Comparison of ENCODE assay signal across 29 cellular contexts in genomic region chr12:23380419-23381100, GRCh38.
"Had no signal": no experiment of that assay in that cellular context is flagged by ENCODE, and none has a peak within 500 bp of the region (broad histone marks: within the 10 kb centered on the region; RNA-seq: fewer than 3 reads in every experiment).

No MANE protein-coding gene starts in this region.

- H3K27ac ChIP-seq: ascending aorta, breast epithelium, cardiac muscle cell, colonic mucosa, epithelial cell of prostate, esophagus squamous epithelium, gastroesophageal sphincter, heart right ventricle had no signal

- H3K4me1 ChIP-seq: ascending aorta, breast epithelium, colonic mucosa, esophagus squamous epithelium, gastroesophageal sphincter, heart right ventricle had no signal

- H3K4me1 Mint-ChIP-seq: activated CD4-positive, alpha-beta memory T cell treated with anti-CD3 and anti-CD28 coated beads, Interleukin-2, amount 10 ng/mL, durations not matched to agents 7 days and 5 days; activated CD4-positive, alpha-beta T cell treated with anti-CD3 and anti-CD28 coated beads, Interleukin-2, amount 10 ng/mL, durations not matched to agents 7 days and 5 days; activated naive CD4-positive, alpha-beta T cell treated with anti-CD3 and anti-CD28 coated beads, Interleukin-2, amount 10 ng/mL, durations not matched to agents 7 days and 5 days; activated naive CD8-positive, alpha-beta T cell treated with anti-CD3 and anti-CD28 coated beads, Interleukin-2, amount 10 ng/mL, durations not matched to agents 7 days and 5 days; brain had no signal

- H3K36me3 ChIP-seq: ascending aorta, breast epithelium, cardiac muscle cell, colonic mucosa, esophagus squamous epithelium, gastroesophageal sphincter, heart right ventricle had no signal

- ATAC-seq: activated naive CD4-positive, alpha-beta T cell treated with anti-CD3 and anti-CD28 coated beads, Interleukin-2, amount 50 U/mL, for 72 hours; gastroesophageal sphincter; heart right ventricle had no signal

- H3K4me3 ChIP-seq: ascending aorta, breast epithelium, cardiac muscle cell, colonic mucosa, esophagus squamous epithelium, gastroesophageal sphincter, heart right ventricle had no signal

- H3K9me3 ChIP-seq: colonic mucosa had no signal

- H3K36me3 Mint-ChIP-seq: activated naive CD4-positive, alpha-beta T cell treated with anti-CD3 and anti-CD28 coated beads, Interleukin-2, amount 10 ng/mL, durations not matched to agents 7 days and 5 days; activated naive CD8-positive, alpha-beta T cell treated with anti-CD3 and anti-CD28 coated beads, Interleukin-2, amount 10 ng/mL, durations not matched to agents 7 days and 5 days had no signal

- H3K27ac Mint-ChIP-seq: activated CD4-positive, alpha-beta memory T cell treated with anti-CD3 and anti-CD28 coated beads, Interleukin-2, amount 10 ng/mL, durations not matched to agents 7 days and 5 days; activated CD4-positive, alpha-beta T cell treated with anti-CD3 and anti-CD28 coated beads, Interleukin-2, amount 10 ng/mL, durations not matched to agents 7 days and 5 days; activated naive CD4-positive, alpha-beta T cell treated with anti-CD3 and anti-CD28 coated beads, Interleukin-2, amount 10 ng/mL, durations not matched to agents 7 days and 5 days; activated naive CD4-positive, alpha-beta T cell treated with anti-CD3 and anti-CD28 coated beads, Interleukin-2, amount 50 U/mL, for 72 hours; activated naive CD8-positive, alpha-beta T cell treated with anti-CD3 and anti-CD28 coated beads, Interleukin-2, amount 10 ng/mL, durations not matched to agents 7 days and 5 days; activated T-helper 1 cell treated with anti-CD3 and anti-CD28 coated beads, Interleukin-12 subunit alpha, Interleukin-12 subunit beta, Interleukin-2, Interleukin-4 antibody, amounts not matched to agents 30 ng/mL and 10 ng/mL and 1 ng/mL, durations not matched to agents 14 hours and 24 hours and 36 hours; activated T-helper 2 cell treated with anti-CD3 and anti-CD28 coated beads, Interferon-gamma antibody, Interleukin-2, Interleukin-4, amounts not matched to agents 10 μg/mL and 5 μg/mL and 100 μg/mL, durations not matched to agents 14 hours and 24 hours and 36 hours; brain had no signal

- H3K4me3 Mint-ChIP-seq: activated CD4-positive, alpha-beta memory T cell treated with anti-CD3 and anti-CD28 coated beads, Interleukin-2, amount 10 ng/mL, durations not matched to agents 7 days and 5 days; activated CD4-positive, alpha-beta T cell treated with anti-CD3 and anti-CD28 coated beads, Interleukin-2, amount 10 ng/mL, durations not matched to agents 7 days and 5 days; activated naive CD4-positive, alpha-beta T cell treated with anti-CD3 and anti-CD28 coated beads, Interleukin-2, amount 10 ng/mL, durations not matched to agents 7 days and 5 days; activated naive CD8-positive, alpha-beta T cell treated with anti-CD3 and anti-CD28 coated beads, Interleukin-2, amount 10 ng/mL, durations not matched to agents 7 days and 5 days; activated T-helper 1 cell treated with anti-CD3 and anti-CD28 coated beads, Interleukin-12 subunit alpha, Interleukin-12 subunit beta, Interleukin-2, Interleukin-4 antibody, amounts not matched to agents 30 ng/mL and 10 ng/mL and 1 ng/mL, durations not matched to agents 14 hours and 24 hours and 36 hours; brain had no signal

- H3K27me3 Mint-ChIP-seq: activated CD4-positive, alpha-beta memory T cell treated with anti-CD3 and anti-CD28 coated beads, Interleukin-2, amount 10 ng/mL, durations not matched to agents 7 days and 5 days; activated CD4-positive, alpha-beta T cell treated with anti-CD3 and anti-CD28 coated beads, Interleukin-2, amount 10 ng/mL, durations not matched to agents 7 days and 5 days; activated naive CD4-positive, alpha-beta T cell treated with anti-CD3 and anti-CD28 coated beads, Interleukin-2, amount 10 ng/mL, durations not matched to agents 7 days and 5 days; activated naive CD8-positive, alpha-beta T cell treated with anti-CD3 and anti-CD28 coated beads, Interleukin-2, amount 10 ng/mL, durations not matched to agents 7 days and 5 days had no signal

- DNase-seq: activated CD4-positive, alpha-beta memory T cell treated with anti-CD3 and anti-CD28 coated beads, Interleukin-2, amount 10 ng/mL, durations not matched to agents 7 days and 5 days; activated CD4-positive, alpha-beta T cell treated with anti-CD3 and anti-CD28 coated beads for 1 hour; activated CD4-positive, alpha-beta T cell treated with anti-CD3 and anti-CD28 coated beads for 4 hours; activated CD4-positive, alpha-beta T cell treated with anti-CD3 and anti-CD28 coated beads, Interleukin-2, amount 10 ng/mL, durations not matched to agents 7 days and 5 days; activated CD4-positive, alpha-beta T cell treated with anti-CD3 and anti-CD28 coated beads, Interleukin-2, amount 50 U/mL, for 4 hours; activated CD4-positive, CD25-positive, alpha-beta regulatory T cell; activated CD8-positive, alpha-beta memory T cell treated with anti-CD3 and anti-CD28 coated beads, Interleukin-2, amount 50 U/mL, for 48 hours; activated effector memory CD4-positive, alpha-beta T cell treated with anti-CD3 and anti-CD28 coated beads, Interleukin-2, amount 50 U/mL, for 16 hours; activated naive CD4-positive, alpha-beta T cell; activated naive CD4-positive, alpha-beta T cell treated with anti-CD3 and anti-CD28 coated beads, Interleukin-2, amount 10 ng/mL, durations not matched to agents 7 days and 5 days; activated naive CD8-positive, alpha-beta T cell treated with anti-CD3 and anti-CD28 coated beads, Interleukin-2, amount 10 ng/mL, durations not matched to agents 7 days and 5 days; activated T-cell treated with anti-CD3 and anti-CD28 coated beads, Interleukin-2, amount 50 U/mL, for 48 hours; central memory CD4-positive, alpha-beta T cell; cerebellar nuclear complex; colonic mucosa; effector CD8-positive, alpha-beta T cell; esophagus squamous epithelium; foreskin melanocyte; heart right ventricle; T-helper 2 cell had no signal

- H3K27me3 ChIP-seq: ascending aorta, breast epithelium, cardiac muscle cell, colonic mucosa, esophagus squamous epithelium, gastroesophageal sphincter, heart right ventricle had no signal
